In the genomic region with DNA sequence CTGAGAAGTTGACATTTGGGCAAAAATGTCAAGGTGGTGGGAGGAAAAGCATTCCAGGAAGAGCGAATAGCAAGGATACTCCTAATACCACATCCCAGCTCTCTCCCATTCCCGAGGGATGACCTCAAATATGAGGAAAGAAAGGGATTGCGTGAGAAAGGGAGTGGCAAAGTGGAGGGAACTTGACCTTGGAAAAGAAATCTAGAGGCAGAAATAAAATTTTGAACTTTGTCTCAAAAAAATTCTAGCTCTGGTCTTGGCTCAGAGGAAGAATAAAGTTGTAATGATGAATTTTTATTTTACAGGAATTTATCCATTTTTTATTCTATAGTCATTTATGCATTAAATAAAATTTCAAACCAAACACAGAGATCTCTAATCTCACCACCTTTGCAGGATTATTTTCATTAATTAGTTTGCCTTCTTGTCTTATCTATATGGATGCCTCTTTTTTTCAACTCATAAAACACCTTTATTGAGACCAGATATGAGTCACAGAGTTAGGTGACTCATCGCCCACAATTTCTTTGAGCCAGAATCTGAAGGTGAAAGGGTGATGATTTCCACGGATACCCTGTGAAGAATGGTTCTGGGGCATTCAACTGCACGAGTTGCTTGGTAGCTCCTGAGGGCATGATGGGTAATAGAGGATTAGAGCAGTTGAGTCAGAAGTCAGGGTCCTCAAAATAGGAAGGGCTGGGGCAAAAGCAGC, we compare ENCODE assay signal across 8 cellular contexts.
A peak's percentile ranks its signal among the peaks of the same experiment; 100 is the strongest.
DNase-seq lines count a peak whose midpoint lies in the region; ATAC-seq and TF ChIP-seq lines count a peak whose summit lies in the region.

No MANE protein-coding gene starts in this region.

- H3K4me3 ChIP-seq in KMS-11 (IDR thresholded peaks at IDR 0.05; ENCODE audit: insufficient read depth, low read depth, low read length) (no peak overlapping the region), mucosa of descending colon (no peak overlapping the region), transverse colon (no peak overlapping the region)

- H3K36me3 Mint-ChIP-seq in activated T-cell treated with anti-CD3 and anti-CD28 coated beads, Interleukin-2, amount 50 U/mL, for 24 hours (ENCODE audit: low read depth), result no peaks in the 10 kb centered on the region

- H3K9ac ChIP-seq in KMS-11, result no peak overlapping the region

- intact Hi-C loops in mucosa of descending colon (cut with DNase I, micrococcal nuclease), result no loop called here
- intact Hi-C loops in transverse colon (cut with DNase I; ENCODE audit: low total_unique reads), result no loop called here

- no peaks in the 10 kb centered on the region for H3K36me3 ChIP-seq in KMS-11 (ENCODE audit: insufficient read depth)
- no peaks in the 10 kb centered on the region for H3K36me3 ChIP-seq in mucosa of descending colon (ENCODE audit: low read depth)
- no peaks in the 10 kb centered on the region for H3K36me3 ChIP-seq in transverse colon

- peaks cover 46% of the 10 kb centered on the region for H3K4me1 Mint-ChIP-seq in activated T-cell treated with anti-CD3 and anti-CD28 coated beads, Interleukin-2, amount 50 U/mL, for 24 hours (ENCODE audit: low read depth)

- no peaks in the 10 kb centered on the region for H3K79me2 ChIP-seq in KMS-11 (ENCODE audit: insufficient read depth, low read depth)

- H3K9me3 Mint-ChIP-seq in activated T-cell treated with anti-CD3 and anti-CD28 coated beads, Interleukin-2, amount 50 U/mL, for 24 hours, result peaks cover 8% of the 10 kb centered on the region

- in situ Hi-C loops in transverse colon (cut with MboI; ENCODE audit: low pct_ligation_motif_present in 1 of 4, low pct_unique_long_range_greater_than_20kb in 1 of 4, low sequenced_read_pairs in 3 of 4), result no loop called here

- H3K27ac ChIP-seq in KMS-11 (no peak overlapping the region), substantia nigra (ENCODE audit: low read depth, low read length, poor library complexity, severe bottlenecking) (no peak overlapping the region), transverse colon (no peak overlapping the region)

- peak; percentile 77 for ATAC-seq in GM18520 (IDR thresholded peaks at IDR 0.05; ENCODE audit: unreplicated experiment)
- peak; percentile 77 for ATAC-seq in mucosa of descending colon
- ATAC-seq in GM21528 (IDR thresholded peaks at IDR 0.05; ENCODE audit: low FRiP score, unreplicated experiment), result no peak

- TF ChIP-seq CTCF in KMS-11 (conservative IDR thresholded peaks at IDR 0.05; ENCODE audit: low read depth, low read length) (no peak), mucosa of descending colon (IDR thresholded peaks at IDR 0.05) (no peak), transverse colon (IDR thresholded peaks at IDR 0.05) (no peak)

- peak overlapping the region; percentile 89 for H3K27ac Mint-ChIP-seq in activated T-cell treated with anti-CD3 and anti-CD28 coated beads, Interleukin-2, amount 50 U/mL, for 24 hours

- no peaks in the 10 kb centered on the region for H3K9me3 ChIP-seq in mucosa of descending colon
- H3K9me3 ChIP-seq in transverse colon, result no peaks in the 10 kb centered on the region

- TF ChIP-seq EP300 in transverse colon (IDR thresholded peaks at IDR 0.05; ENCODE audit: low read depth), result no peak

- peak; percentile 56 for DNase-seq in activated T-cell treated with anti-CD3 and anti-CD28 coated beads, Interleukin-2, amount 50 U/mL, for 24 hours
- peak in 1 of 3 donors; percentile 12 for DNase-seq in mucosa of descending colon
- DNase-seq in substantia nigra (lab: John Stamatoyannopoulos, UW), result no peak
- DNase-seq in AG08395 (ENCODE audit: low spot score), result no peak
- DNase-seq in transverse colon, result no peak

- no peaks in the 10 kb centered on the region for H3K27me3 Mint-ChIP-seq in activated T-cell treated with anti-CD3 and anti-CD28 coated beads, Interleukin-2, amount 50 U/mL, for 24 hours

- H3K4me3 Mint-ChIP-seq in activated T-cell treated with anti-CD3 and anti-CD28 coated beads, Interleukin-2, amount 50 U/mL, for 24 hours, result peak overlapping the region; percentile 28

- H4K20me1 ChIP-seq in KMS-11 (ENCODE audit: insufficient read depth), result no peaks in the 10 kb centered on the region

- H3K4me1 ChIP-seq in KMS-11 (ENCODE audit: low read depth, poor library complexity, severe bottlenecking) (peaks cover 22% of the 10 kb centered on the region), mucosa of descending colon (ENCODE audit: low read depth) (no peaks in the 10 kb centered on the region), transverse colon (peaks cover 0 to 5% (median 1%) of the 10 kb centered on the region in 4 donors)

- WGBS in transverse colon (ENCODE audit: low coverage in 1 of 2), 2 donors, result 54 to 56% methylated on average over 5 to 6 of the region's 6 CpGs

- H3K27me3 ChIP-seq in KMS-11 (ENCODE audit: insufficient read depth, low read depth) (no peaks in the 10 kb centered on the region), transverse colon (no peaks in the 10 kb centered on the region)

- TF ChIP-seq POLR2A in transverse colon (IDR thresholded peaks at IDR 0.05), result no peak

- 0 out of 2 replicates have a peak overlapping the region, but pooled peaks have one; percentile 24 for H2AFZ ChIP-seq in KMS-11 (ENCODE audit: low read depth)

- no peak overlapping the region for H3K4me2 ChIP-seq in KMS-11
